32 cellular contexts compared by ENCODE assay signal in genomic region chr1:229309074-229309473, GRCh38.
"Had no signal": no experiment of that assay in that cellular context is flagged by ENCODE, and none has a peak within 500 bp of the region (broad histone marks: within the 10 kb centered on the region; RNA-seq: fewer than 3 reads in every experiment).

No MANE protein-coding gene starts in this region.

- H3K4me1 Mint-ChIP-seq: activated naive CD4-positive, alpha-beta T cell treated with anti-CD3 and anti-CD28 coated beads, Interleukin-2, amount 50 U/mL, for 24 hours; WTC11 had no signal

- H3K27me3 Mint-ChIP-seq: activated CD8-positive, alpha-beta memory T cell treated with anti-CD3 and anti-CD28 coated beads, Interleukin-2, amount 10 ng/mL, durations not matched to agents 7 days and 5 days; activated naive CD4-positive, alpha-beta T cell treated with anti-CD3 and anti-CD28 coated beads, Interleukin-2, amount 50 U/mL, for 24 hours; activated naive CD8-positive, alpha-beta T cell treated with anti-CD3 and anti-CD28 coated beads, Interleukin-2, amount 50 U/mL, for 24 hours; activated T-cell treated with anti-CD3 and anti-CD28 coated beads, Interleukin-2, amount 50 U/mL, for 24 hours had no signal

- ATAC-seq: activated CD8-positive, alpha-beta memory T cell treated with anti-CD3 and anti-CD28 coated beads, Interleukin-2, amount 10 ng/mL, durations not matched to agents 7 days and 5 days; activated CD8-positive, alpha-beta T cell treated with anti-CD3 and anti-CD28 coated beads, Interleukin-2, amount 10 ng/mL, durations not matched to agents 7 days and 5 days; activated naive CD8-positive, alpha-beta T cell treated with anti-CD3 and anti-CD28 coated beads, Interleukin-2, amount 50 U/mL, for 24 hours; body of pancreas; K562; WTC11 had no signal

- H3K9me3 Mint-ChIP-seq: activated naive CD4-positive, alpha-beta T cell treated with anti-CD3 and anti-CD28 coated beads, Interleukin-2, amount 50 U/mL, for 24 hours; activated naive CD8-positive, alpha-beta T cell treated with anti-CD3 and anti-CD28 coated beads, Interleukin-2, amount 50 U/mL, for 24 hours; activated T-cell treated with anti-CD3 and anti-CD28 coated beads, Interleukin-2, amount 50 U/mL, for 24 hours; activated T-helper 1 cell treated with anti-CD3 and anti-CD28 coated beads, Interleukin-12 subunit alpha, Interleukin-12 subunit beta, Interleukin-2, Interleukin-4 antibody, amounts not matched to agents 30 ng/mL and 10 ng/mL and 1 ng/mL, durations not matched to agents 14 hours and 24 hours and 36 hours; T-helper 1 cell treated with Interleukin-12 subunit alpha and Interleukin-12 subunit beta and Interleukin-4 antibody, amounts not matched to agents 30 μg/mL and 1 μg/mL, for 36 hours; WTC11 had no signal

- H3K9me3 ChIP-seq: ascending aorta, body of pancreas, Peyer's patch had no signal

- H3K4me3 ChIP-seq: ascending aorta, body of pancreas, K562, Peyer's patch had no signal

- H3K4me1 ChIP-seq: ascending aorta, Peyer's patch had no signal

- H3K27ac ChIP-seq: ascending aorta, body of pancreas, Peyer's patch, RWPE1 had no signal

- H3K4me3 Mint-ChIP-seq: activated CD8-positive, alpha-beta memory T cell treated with anti-CD3 and anti-CD28 coated beads, Interleukin-2, amount 10 ng/mL, durations not matched to agents 7 days and 5 days; activated CD8-positive, alpha-beta T cell treated with anti-CD3 and anti-CD28 coated beads, Interleukin-2, amount 10 ng/mL, durations not matched to agents 7 days and 5 days; activated naive CD4-positive, alpha-beta T cell treated with anti-CD3 and anti-CD28 coated beads, Interleukin-2, amount 50 U/mL, for 24 hours; activated naive CD8-positive, alpha-beta T cell treated with anti-CD3 and anti-CD28 coated beads, Interleukin-2, amount 50 U/mL, for 24 hours; activated T-cell treated with anti-CD3 and anti-CD28 coated beads, Interleukin-2, amount 50 U/mL, for 24 hours; activated T-helper 1 cell treated with anti-CD3 and anti-CD28 coated beads, Interleukin-12 subunit alpha, Interleukin-12 subunit beta, Interleukin-2, Interleukin-4 antibody, amounts not matched to agents 30 ng/mL and 10 ng/mL and 1 ng/mL, durations not matched to agents 14 hours and 24 hours and 36 hours; T-helper 1 cell treated with Interleukin-12 subunit alpha and Interleukin-12 subunit beta and Interleukin-4 antibody, amounts not matched to agents 30 μg/mL and 1 μg/mL, for 36 hours; WTC11 had no signal

- DNase-seq: activated CD4-positive, alpha-beta T cell treated with anti-CD3 and anti-CD28 coated beads for 48 hours; activated CD4-positive, alpha-beta T cell treated with anti-CD3 and anti-CD28 coated beads, Interleukin-2, amount 50 U/mL, for 4 hours; activated CD4-positive, CD25-positive, alpha-beta regulatory T cell treated with anti-CD3 and anti-CD28 coated beads, Interleukin-2, amount 50 U/mL, for 72 hours; activated CD8-positive, alpha-beta memory T cell treated with anti-CD3 and anti-CD28 coated beads, Interleukin-2, amount 10 ng/mL, durations not matched to agents 7 days and 5 days; activated CD8-positive, alpha-beta T cell treated with anti-CD3 and anti-CD28 coated beads, Interleukin-2, amount 10 ng/mL, durations not matched to agents 7 days and 5 days; activated effector memory CD4-positive, alpha-beta T cell treated with Interleukin-2 at 50 U/mL for 16 hours; activated naive CD4-positive, alpha-beta T cell; activated naive CD8-positive, alpha-beta T cell treated with anti-CD3 and anti-CD28 coated beads, Interleukin-2, amount 50 U/mL, for 24 hours; activated T-cell treated with anti-CD3 and anti-CD28 coated beads, Interleukin-2, amount 50 U/mL, for 24 hours; amniotic stem cell; body of pancreas; Karpas-422; MM.1S; NCI-H1105 treated with DMSO at 0.1 percent for 48 hours; NCI-H1436 treated with DMSO at 0.1 percent for 48 hours; NCI-H187; NCI-H2081; NCI-H446 treated with DMSO at 0.1 percent for 48 hours; NCI-H526; NCI-H774; NK-92 treated with Interleukin-12 subunit alpha and Interleukin-12 subunit beta, amount 100 ng/mL, for 24 hours; OCI-M1; Peyer's patch; SHP77 treated with DMSO at 0.1 percent for 48 hours; T-helper 9 cell had no signal

- H3K27ac Mint-ChIP-seq: activated CD8-positive, alpha-beta memory T cell treated with anti-CD3 and anti-CD28 coated beads, Interleukin-2, amount 10 ng/mL, durations not matched to agents 7 days and 5 days; activated CD8-positive, alpha-beta T cell treated with anti-CD3 and anti-CD28 coated beads, Interleukin-2, amount 10 ng/mL, durations not matched to agents 7 days and 5 days; activated naive CD4-positive, alpha-beta T cell treated with anti-CD3 and anti-CD28 coated beads, Interleukin-2, amount 50 U/mL, for 24 hours; activated naive CD8-positive, alpha-beta T cell treated with anti-CD3 and anti-CD28 coated beads, Interleukin-2, amount 50 U/mL, for 24 hours; activated T-cell treated with anti-CD3 and anti-CD28 coated beads, Interleukin-2, amount 50 U/mL, for 24 hours; activated T-helper 1 cell treated with anti-CD3 and anti-CD28 coated beads, Interleukin-12 subunit alpha, Interleukin-12 subunit beta, Interleukin-2, Interleukin-4 antibody, amounts not matched to agents 30 ng/mL and 10 ng/mL and 1 ng/mL, durations not matched to agents 14 hours and 24 hours and 36 hours; T-helper 1 cell treated with Interleukin-12 subunit alpha and Interleukin-12 subunit beta and Interleukin-4 antibody, amounts not matched to agents 30 μg/mL and 1 μg/mL, for 36 hours; WTC11 had no signal
